Comparison of ENCODE assay signal across 17 cellular contexts in genomic region chr3:29516164-29516563, GRCh38.
DNase-seq lines count a peak whose midpoint lies in the region; ATAC-seq and TF ChIP-seq lines count a peak whose summit lies in the region.
"Had no signal": no experiment of that assay in that cellular context is flagged by ENCODE, and none has a peak within 500 bp of the region (broad histone marks: within the 10 kb centered on the region; RNA-seq: fewer than 3 reads in every experiment).

No MANE protein-coding gene starts in this region.

- H3K27me3 Mint-ChIP-seq in WTC11 (ENCODE audit: low read depth) = no peaks in the 10 kb centered on the region

- DNase-seq in WTC11 (ENCODE audit: low spot score) = no peak
- no peak for DNase-seq in effector CD8-positive, alpha-beta T cell (lab: John Stamatoyannopoulos, UW)
- no peak for DNase-seq in prostate gland (ENCODE audit: low spot score)
- DNase-seq: CD8-positive, alpha-beta T cell; NCI-H1092 treated with DMSO at 0.1 percent for 48 hours; NCI-H146; NCI-H2081 treated with DMSO at 0.1 percent for 48 hours; NCI-H510A; NCI-H748 treated with DMSO at 0.1 percent for 48 hours; SHP77 had no signal

- no peak for TF ChIP-seq POLR2A in prostate gland (IDR thresholded peaks at IDR 0.05)

- no peak overlapping the region for H3K4me3 Mint-ChIP-seq in WTC11
- H3K4me3 Mint-ChIP-seq: CD8-positive, alpha-beta T cell had no signal

- H2AFZ ChIP-seq in ACC112 (ENCODE audit: low read length, unreplicated experiment) = no peak overlapping the region
- H2AFZ ChIP-seq: GM23248 had no signal

- H3K79me2 ChIP-seq in ACC112 (ENCODE audit: control insufficient read depth, insufficient read depth, low read length, unreplicated experiment) = peaks cover 3% of the 10 kb centered on the region

- H3K4me1 Mint-ChIP-seq in WTC11 = peaks cover 33% of the 10 kb centered on the region

- no peaks in the 10 kb centered on the region for H3K36me3 Mint-ChIP-seq in WTC11
- H3K36me3 Mint-ChIP-seq: CD8-positive, alpha-beta T cell had no signal

- POLR2A ChIA-PET in WTC11 (lab: Charles Lee) = no interaction called here

- no peak overlapping the region for H3K4me3 ChIP-seq in ACC112 (ENCODE audit: low read depth, low read length)
- H3K4me3 ChIP-seq in HUES48 (ENCODE audit: low read depth, low read length) = no peak overlapping the region
- no peak overlapping the region for H3K4me3 ChIP-seq in iPS-20b (ENCODE audit: low read length)
- H3K4me3 ChIP-seq in prostate gland = no peak overlapping the region
- H3K4me3 ChIP-seq: BLaER1, GM12878, GM23248 had no signal

- 87% methylated on average over 4 of the region's 4 CpGs for WGBS in prostate gland

- intact Hi-C loops in prostate gland (cut with DNase I) = no loop called here

- H3K27ac ChIP-seq in ACC112 (ENCODE audit: low read depth, low read length) (peak overlapping the region; percentile 41), HUES48 (ENCODE audit: low read depth, low read length) (peak overlapping the region; percentile 80), iPS-20b (ENCODE audit: low read length) (peak overlapping the region; percentile 61), prostate gland (no peak overlapping the region)
- H3K27ac ChIP-seq: BLaER1 had no signal

- H3K27ac Mint-ChIP-seq in WTC11 = peak overlapping the region; percentile 81
- H3K27ac Mint-ChIP-seq: CD8-positive, alpha-beta T cell had no signal

- TF ChIP-seq CTCF in WTC11 (IDR thresholded peaks at IDR 0.05) = no peak
- TF ChIP-seq CTCF in prostate gland (IDR thresholded peaks at IDR 0.05) = no peak

- H3K36me3 ChIP-seq in ACC112 (ENCODE audit: insufficient read depth, low read length) = no peaks in the 10 kb centered on the region
- H3K36me3 ChIP-seq in HUES48 (ENCODE audit: control insufficient read depth, insufficient read depth, low read length) = no peaks in the 10 kb centered on the region
- no peaks in the 10 kb centered on the region for H3K36me3 ChIP-seq in iPS-20b (ENCODE audit: insufficient read depth, low read depth, low read length)
- H3K36me3 ChIP-seq in prostate gland = no peaks in the 10 kb centered on the region
- H3K36me3 ChIP-seq: BLaER1 had no signal

- ATAC-seq in WTC11 (no peak), HG03095 (IDR thresholded peaks at IDR 0.05; ENCODE audit: unreplicated experiment) (no peak)
- ATAC-seq: CD8-positive, alpha-beta T cell had no signal

- H3K9me3 Mint-ChIP-seq in WTC11 = 0 out of 2 replicates have a peak, but pooled peaks cover 6% of the 10 kb centered on the region
- H3K9me3 Mint-ChIP-seq: CD8-positive, alpha-beta T cell had no signal

- CTCF ChIA-PET in WTC11 (lab: Charles Lee) = no interaction called here

- H3K9me3 ChIP-seq in HUES48 (ENCODE audit: control insufficient read depth, insufficient read depth, low read length) = no peaks in the 10 kb centered on the region
- H3K9me3 ChIP-seq in iPS-20b (ENCODE audit: insufficient read depth, low read depth, low read length) = no peaks in the 10 kb centered on the region
- no peaks in the 10 kb centered on the region for H3K9me3 ChIP-seq in prostate gland
- H3K9me3 ChIP-seq: BLaER1 had no signal

- H3K9ac ChIP-seq in HUES48 (ENCODE audit: low read depth, low read length) = no peak overlapping the region
- H3K9ac ChIP-seq in iPS-20b (ENCODE audit: low read depth, low read length) = no peak overlapping the region
- H3K9ac ChIP-seq: BLaER1, GM23248 had no signal

- H3K4me1 ChIP-seq in ACC112 (ENCODE audit: control insufficient read depth, insufficient read depth, low read length, unreplicated experiment) (peaks cover 45% of the 10 kb centered on the region), HUES48 (ENCODE audit: control insufficient read depth, insufficient read depth, low read length) (peaks cover 14% of the 10 kb centered on the region), iPS-20b (ENCODE audit: insufficient read depth, low read length) (peaks cover 14% of the 10 kb centered on the region), prostate gland (replicated peaks) (no peaks in the 10 kb centered on the region)

- H3K27me3 ChIP-seq in ACC112 (ENCODE audit: insufficient read depth, low read length) (no peaks in the 10 kb centered on the region), HUES48 (ENCODE audit: control insufficient read depth, insufficient read depth, low read length) (no peaks in the 10 kb centered on the region), iPS-20b (ENCODE audit: insufficient read depth, low read length) (no peaks in the 10 kb centered on the region), prostate gland (replicated peaks; ENCODE audit: insufficient read depth) (no peaks in the 10 kb centered on the region)
- H3K27me3 ChIP-seq: BLaER1 had no signal

TF ChIP-seq in WTC11, 78 proteins besides CTCF, POLR2A, EP300 and RAD21:
- TF ChIP-seq ZNF232 (CRISPR knock-in tag; IDR thresholded peaks at IDR 0.05) = no peak
- TF ChIP-seq ZNF671 (CRISPR knock-in tag; IDR thresholded peaks at IDR 0.05) = no peak
- TF ChIP-seq JUN (CRISPR knock-in tag; IDR thresholded peaks at IDR 0.05) = no peak
- TF ChIP-seq FOXP4 (CRISPR knock-in tag; IDR thresholded peaks at IDR 0.05) = no peak
- TF ChIP-seq ATF1 (CRISPR knock-in tag; IDR thresholded peaks at IDR 0.05) = no peak
- no peak for TF ChIP-seq ZNF396 (CRISPR knock-in tag; IDR thresholded peaks at IDR 0.05; ENCODE audit: borderline replicate concordance)
- no peak for TF ChIP-seq FOXP1 (CRISPR knock-in tag; IDR thresholded peaks at IDR 0.05; ENCODE audit: borderline replicate concordance)
- no peak for TF ChIP-seq ATF3 (CRISPR knock-in tag; conservative IDR thresholded peaks at IDR 0.05)
- no peak for TF ChIP-seq OVOL2 (CRISPR knock-in tag; IDR thresholded peaks at IDR 0.05; ENCODE audit: borderline replicate concordance)

Comparison
In these comparisons a context has a peak if more than half of its experiments do, and no peak if none do; other contexts are left out.
1. H3K27ac ChIP-seq: peak in ACC112 (single experiment), HUES48 (single experiment) and iPS-20b (single experiment); none in prostate gland (0 of 2).